In genomic region chr3:72756900-72757299, GRCh38 we compare ENCODE assay signal across 9 cellular contexts.
DNase-seq lines count a peak whose midpoint lies in the region; ATAC-seq, FAIRE-seq and TF ChIP-seq lines count a peak whose summit lies in the region.
"Had no signal": no experiment of that assay in that cellular context is flagged by ENCODE, and none has a peak within 500 bp of the region (broad histone marks: within the 10 kb centered on the region; RNA-seq: fewer than 3 reads in every experiment).

No MANE protein-coding gene starts in this region.

- POLR2A ChIA-PET in GM12878 (lab: Charles Lee) = no interaction called here

- peak; percentile 99 for DNase-seq in MV-4-11 (lab: John Stamatoyannopoulos, UW)
- peak; percentile 77 for DNase-seq in GM12878 (ENCODE audit: low read depth, low spot score)
- DNase-seq in osteoblast (ENCODE audit: insufficient read length, low spot score, missing footprints) = no peak
- DNase-seq in breast epithelium (ENCODE audit: low spot score in 2 of 2) = no peak
- DNase-seq in thyroid gland = no peak
- DNase-seq in SW 1271 (lab: John Stamatoyannopoulos, UW) = no peak

- H3K4me3 ChIP-seq in GM12878 (no peak overlapping the region), osteoblast (ENCODE audit: insufficient read depth, low read length) (no peak overlapping the region), breast epithelium (no peak overlapping the region), thyroid gland (replicated peaks in 1 of 3) (no peak overlapping the region)

- H3K27me3 ChIP-seq in GM12878 (replicated peaks in 1 of 2; ENCODE audit: control insufficient read depth in 2 of 2, insufficient read depth in 2 of 2, low read length in 1 of 2) (no peaks in the 10 kb centered on the region), osteoblast (ENCODE audit: insufficient read depth, low read length) (no peaks in the 10 kb centered on the region), breast epithelium (no peaks in the 10 kb centered on the region), thyroid gland (no peaks in the 10 kb centered on the region)

- TF ChIP-seq POLR2A in GM12878 (IDR thresholded peaks at IDR 0.05; ENCODE audit: low read depth, low read length) (no peak), breast epithelium (IDR thresholded peaks at IDR 0.05) (no peak), thyroid gland (IDR thresholded peaks at IDR 0.05) (no peak)

- no peaks in the 10 kb centered on the region for H3K9me3 ChIP-seq in GM12878 (replicated peaks; ENCODE audit: control insufficient read depth, insufficient read depth, low read length)
- no peaks in the 10 kb centered on the region for H3K9me3 ChIP-seq in osteoblast (ENCODE audit: low read depth, low read length)
- H3K9me3 ChIP-seq in breast epithelium = no peaks in the 10 kb centered on the region
- H3K9me3 ChIP-seq in thyroid gland = no peaks in the 10 kb centered on the region

- TF ChIP-seq RAD21 in GM12878 (IDR thresholded peaks at IDR 0.05; ENCODE audit: insufficient read depth, low read depth, low read length) = no peak

- H4K20me1 ChIP-seq in GM12878 (ENCODE audit: control insufficient read depth, insufficient read depth) = no peaks in the 10 kb centered on the region
- no peaks in the 10 kb centered on the region for H4K20me1 ChIP-seq in osteoblast (ENCODE audit: insufficient read depth, low read length)

- in situ Hi-C loops in GM12878 (cut with MboI) = no loop called here

- peak overlapping the region; percentile 68; the same call in 1 of the 2 replicates for H3K4me2 ChIP-seq in GM12878 (ENCODE audit: control insufficient read depth, insufficient read depth)
- H3K4me2 ChIP-seq in osteoblast (ENCODE audit: insufficient read depth, low read length) = no peak overlapping the region

- SMC1A ChIA-PET in GM12878 (lab: Charles Lee; ENCODE audit: uncharacterized antibody, unreplicated experiment) = interaction anchor here (1.1 to 1.2 kb wide), 2 partner anchors 34 to 69 kb away, joined by 3 read pairs; no protein-coding TSS in a partner anchor

- peak overlapping the region; percentile 29; the same call in 1 of the 2 replicates for H3K27ac ChIP-seq in GM12878 (ENCODE audit: control insufficient read depth, insufficient read depth)
- H3K27ac ChIP-seq in osteoblast (ENCODE audit: low read depth, low read length) = no peak overlapping the region
- H3K27ac ChIP-seq in breast epithelium = no peak overlapping the region
- H3K27ac ChIP-seq in thyroid gland = no peak overlapping the region

- H3K9ac ChIP-seq in GM12878 (ENCODE audit: control insufficient read depth, insufficient read depth, low read length) = no peak overlapping the region

- 4% methylated on average over 3 of the region's 3 CpGs for WGBS in GM12878 (ENCODE audit: insufficient coverage, insufficient replicate concordance, low lambda C conversion rate, missing lambda C conversion rate)
- 68 to 71% methylated on average over 3 of the region's 3 CpGs for WGBS in thyroid gland, 2 donors

- H3K4me1 ChIP-seq in GM12878 (ENCODE audit: control insufficient read depth, insufficient read depth, low read length) = peaks cover 14% of the 10 kb centered on the region
- no peaks in the 10 kb centered on the region for H3K4me1 ChIP-seq in osteoblast (ENCODE audit: insufficient read depth, low read length)
- no peaks in the 10 kb centered on the region for H3K4me1 ChIP-seq in breast epithelium
- H3K4me1 ChIP-seq in thyroid gland = no peaks in the 10 kb centered on the region

- ATAC-seq in GM18508 (IDR thresholded peaks at IDR 0.05; ENCODE audit: insufficient read depth, unreplicated experiment) = peak; percentile 99
- peak; percentile 100 for ATAC-seq in HG02571 (IDR thresholded peaks at IDR 0.05; ENCODE audit: unreplicated experiment)
- ATAC-seq in GM12878 = peak; percentile 100

- TF ChIP-seq CTCF in GM12878 (IDR thresholded peaks at IDR 0.05 in 2 of 3, conservative IDR thresholded peaks at IDR 0.05 in 1 of 3; ENCODE audit: control insufficient read depth in 2 of 3, extremely low read depth in 1 of 3, insufficient read depth in 1 of 3, low read depth in 3 of 3, low read length in 3 of 3) (no peak), osteoblast (IDR thresholded peaks at IDR 0.05; ENCODE audit: extremely low read depth, low read depth, low read length) (no peak), breast epithelium (IDR thresholded peaks at IDR 0.05) (no peak), thyroid gland (IDR thresholded peaks at IDR 0.05) (no peak)

- RAD21 ChIA-PET in GM12878 (lab: Charles Lee; ENCODE audit: unreplicated experiment) = no interaction called here

- H2AFZ ChIP-seq in GM12878 (ENCODE audit: control insufficient read depth, low read depth, low read length) (no peak overlapping the region), osteoblast (ENCODE audit: low read length) (no peak overlapping the region)

- intact Hi-C loops in GM12878 (cut with micrococcal nuclease; ENCODE audit: unreplicated experiment) (loop anchor here (5.0 to 10.0 kb wide), 2 partner anchors 60 to 322 kb away; no protein-coding TSS in a partner anchor), breast epithelium (cut with DNase I; ENCODE audit: low total_unique reads) (no loop called here), thyroid gland (cut with DNase I) (no loop called here)

- FAIRE-seq in GM12878 (lab: Jason Lieb, UNC) = peak; percentile 99
- FAIRE-seq: bronchial epithelial cell had no signal

- peaks cover 0 to 3% of the 10 kb centered on the region in 2 experiments; a peak in 2 of 4 replicates for H3K36me3 ChIP-seq in GM12878 (ENCODE audit: control insufficient read depth in 2 of 2, insufficient read depth in 2 of 2, low read length in 1 of 2)
- H3K36me3 ChIP-seq in osteoblast (ENCODE audit: insufficient read depth, low read length) = no peaks in the 10 kb centered on the region
- no peaks in the 10 kb centered on the region for H3K36me3 ChIP-seq in breast epithelium
- H3K36me3 ChIP-seq in thyroid gland = no peaks in the 10 kb centered on the region

- TF ChIP-seq EP300 in GM12878 (IDR thresholded peaks at IDR 0.05; ENCODE audit: borderline replicate concordance in 1 of 2, control insufficient read depth in 1 of 2, low read depth in 2 of 2, low read length in 2 of 2) = peak; percentile 67 to 81

- no TSS peak for BruUV-seq in GM12878 (replicated peaks; lab: Mats Ljungman, UMichigan)

- CTCF ChIA-PET in GM12878 (lab: Yijun Ruan, JAX) = interaction anchor here (1.2 kb wide), 1 partner anchor 65 kb away, joined by 4 read pairs; no protein-coding TSS in a partner anchor

- H3K79me2 ChIP-seq in GM12878 (ENCODE audit: control insufficient read depth, insufficient read depth, low read length) (no peaks in the 10 kb centered on the region), osteoblast (ENCODE audit: insufficient read depth, low read length) (no peaks in the 10 kb centered on the region)

TF ChIP-seq in GM12878, 131 proteins besides CTCF, POLR2A, EP300 and RAD21 (continues in another document):
- TF ChIP-seq SRF (IDR thresholded peaks at IDR 0.05; ENCODE audit: low read depth in 2 of 2, low read length in 2 of 2) = peak; percentile 96 to 98
- peak; percentile 58; the same call in 1 of the 2 replicates for TF ChIP-seq CBFB (IDR thresholded peaks at IDR 0.05; ENCODE audit: low read depth)
- peak; percentile 69; the same call in 1 of the 2 replicates for TF ChIP-seq IRF4 (IDR thresholded peaks at IDR 0.05; ENCODE audit: low read depth, low read length)
- peak; percentile 96; the same call in 1 of the 2 replicates for TF ChIP-seq RCOR1 (conservative IDR thresholded peaks at IDR 0.05; ENCODE audit: low read depth, low read length)
- 0 out of 2 replicates have a peak, but pooled peaks have one; percentile 15 for TF ChIP-seq TCF3 (IDR thresholded peaks at IDR 0.05; ENCODE audit: borderline replicate concordance, insufficient read depth, low read depth, low read length)
- peak; percentile 59 for TF ChIP-seq JUNB (IDR thresholded peaks at IDR 0.05)
- TF ChIP-seq DPF2 (IDR thresholded peaks at IDR 0.05) = peak; percentile 96
- TF ChIP-seq CBX3 (IDR thresholded peaks at IDR 0.05; ENCODE audit: borderline replicate concordance, low read depth) = no peak
- no peak for TF ChIP-seq SP1 (IDR thresholded peaks at IDR 0.05; ENCODE audit: low read depth, low read length)
- TF ChIP-seq SPI1 (IDR thresholded peaks at IDR 0.05; ENCODE audit: borderline replicate concordance, insufficient read depth, low read depth, low read length) = peak; percentile 98
- TF ChIP-seq SREBF1 (IDR thresholded peaks at IDR 0.05; ENCODE audit: low read length) = 0 out of 2 replicates have a peak, but pooled peaks have one; percentile 22
- TF ChIP-seq MLLT1 (IDR thresholded peaks at IDR 0.05) = peak; percentile 98
- no peak for TF ChIP-seq TAF1 (IDR thresholded peaks at IDR 0.05; ENCODE audit: borderline replicate concordance, low read depth, low read length)
- peak; percentile 89 for TF ChIP-seq ATF2 (IDR thresholded peaks at IDR 0.05; ENCODE audit: low read length)
- TF ChIP-seq PAX5 (IDR thresholded peaks at IDR 0.05; ENCODE audit: borderline replicate concordance, low read depth, low read length) = peak; percentile 100
- no peak for TF ChIP-seq HDAC6 (IDR thresholded peaks at IDR 0.05; ENCODE audit: unreplicated experiment)
- no peak for TF ChIP-seq NFXL1 (IDR thresholded peaks at IDR 0.05; ENCODE audit: borderline replicate concordance)

Comparison
In these comparisons a context has a peak if more than half of its experiments do, and no peak if none do; other contexts are left out.
1. DNase-seq: peak in MV-4-11 (single experiment) and GM12878 (single experiment); none in osteoblast (single experiment), breast epithelium (0 of 2), thyroid gland (0 of 2) and SW 1271 (0 of 2).
2. Peak in every context shown above with its lines, with median percentiles within 50 percentile points of each other: ATAC-seq.